ENCODE assay signal across 16 cellular contexts in genomic region chr15:33026614-33027013, GRCh38.
DNase-seq lines count a peak whose midpoint lies in the region; ATAC-seq and TF ChIP-seq lines count a peak whose summit lies in the region.
"Had no signal": no experiment of that assay in that cellular context is flagged by ENCODE, and none has a peak within 500 bp of the region (broad histone marks: within the 10 kb centered on the region; RNA-seq: fewer than 3 reads in every experiment).

No MANE protein-coding gene starts in this region.

- H3K9me3 ChIP-seq in body of pancreas (no peaks in the 10 kb centered on the region), lung (ENCODE audit: control insufficient read depth in 2 of 2, insufficient read depth in 1 of 2, low read length in 1 of 2) (no peaks in the 10 kb centered on the region), upper lobe of left lung (no peaks in the 10 kb centered on the region), GM23248 (ENCODE audit: low read depth) (no peaks in the 10 kb centered on the region)

- H3K27ac ChIP-seq in body of pancreas (peak overlapping the region in 2 of 4 donors; percentile 2 to 41), lung (ENCODE audit: low read depth in 1 of 2, low read length in 1 of 2) (peak overlapping the region in 1 of 2 donors; percentile 14), upper lobe of left lung (peak overlapping the region in 2 of 4 donors; percentile 11 to 57), GM23248 (no peak overlapping the region)
- H3K27ac ChIP-seq: coronary artery had no signal

- H3K27me3 ChIP-seq in body of pancreas (no peaks in the 10 kb centered on the region), lung (ENCODE audit: control insufficient read depth, insufficient read depth) (no peaks in the 10 kb centered on the region), upper lobe of left lung (no peaks in the 10 kb centered on the region), GM23248 (replicated peaks; ENCODE audit: insufficient read depth) (no peaks in the 10 kb centered on the region)

- H3K4me1 ChIP-seq in body of pancreas (peaks cover 20% of the 10 kb centered on the region), lung (ENCODE audit: control insufficient read depth in 2 of 2, insufficient read depth in 2 of 2, low read length in 2 of 2) (peaks cover 0 to 1% of the 10 kb centered on the region in 2 donors), upper lobe of left lung (peaks cover 3 to 23% (median 17%) of the 10 kb centered on the region in 4 donors), GM23248 (ENCODE audit: insufficient read depth) (peaks cover 16% of the 10 kb centered on the region)

- TF ChIP-seq CTCF in body of pancreas (IDR thresholded peaks at IDR 0.05) (no peak), lung (IDR thresholded peaks at IDR 0.05; ENCODE audit: control extremely low read depth, extremely low read depth) (no peak), upper lobe of left lung (IDR thresholded peaks at IDR 0.05) (no peak), GM13976 (IDR thresholded peaks at IDR 0.05; ENCODE audit: borderline replicate concordance, control extremely low read depth, extremely low read depth, insufficient read depth, missing control alignments) (no peak)

- ATAC-seq in Right ventricle myocardium inferior (peak; percentile 60), body of pancreas (peak; percentile 58), lung (ENCODE audit: insufficient read depth, low FRiP score) (peak; percentile 53), upper lobe of left lung (ENCODE audit: low FRiP score in 2 of 2) (peak; percentile 35 to 80)
- ATAC-seq: activated T-cell treated with anti-CD3 and anti-CD28 coated beads, Interleukin-2, amount 50 U/mL, for 4 hours; SK-N-SH treated with all-trans-retinoic acid at 6 μM for 48 hours had no signal

- WGBS in body of pancreas, 2 donors: 3 to 9% methylated on average over 2 of the region's 2 CpGs
- 38 to 47% methylated on average over 2 of the region's 2 CpGs for WGBS in lung, 2 donors
- 46 to 57% methylated on average over 2 of the region's 2 CpGs for WGBS in upper lobe of left lung, 2 donors
- WGBS in GM23248 (ENCODE audit: low coverage in 1 of 2, low lambda C conversion rate in 2 of 2, missing lambda C conversion rate in 2 of 2), 2 experiments: 27 to 38% methylated on average over 2 of the region's 2 CpGs

- no peaks in the 10 kb centered on the region for H4K20me1 ChIP-seq in GM23248 (ENCODE audit: insufficient read depth)

- H3K36me3 ChIP-seq in body of pancreas (replicated peaks in 1 of 2; ENCODE audit: insufficient read depth in 1 of 2, low read depth in 2 of 2): no peaks in the 10 kb centered on the region
- no peaks in the 10 kb centered on the region for H3K36me3 ChIP-seq in lung (ENCODE audit: control insufficient read depth in 2 of 2, insufficient read depth in 2 of 2, low read length in 2 of 2)
- no peaks in the 10 kb centered on the region for H3K36me3 ChIP-seq in upper lobe of left lung
- H3K36me3 ChIP-seq in GM23248 (ENCODE audit: low read depth): no peaks in the 10 kb centered on the region

- no peak overlapping the region for H3K9ac ChIP-seq in GM23248

- H3F3A ChIP-seq in GM23248 (ENCODE audit: insufficient read depth): peaks cover 9% of the 10 kb centered on the region; the same call in 1 of the 2 replicates

- TF ChIP-seq POLR2A in body of pancreas (IDR thresholded peaks at IDR 0.05) (no peak), upper lobe of left lung (IDR thresholded peaks at IDR 0.05) (no peak)

- no peak overlapping the region for H3K4me3 ChIP-seq in body of pancreas
- H3K4me3 ChIP-seq in lung: no peak overlapping the region
- H3K4me3 ChIP-seq in upper lobe of left lung: no peak overlapping the region
- no peak overlapping the region for H3K4me3 ChIP-seq in GM23248
- H3K4me3 ChIP-seq: coronary artery had no signal

- no peaks in the 10 kb centered on the region for H3K79me2 ChIP-seq in GM23248 (ENCODE audit: insufficient read depth)

- H3K9me2 ChIP-seq in GM23248 (ENCODE audit: insufficient read depth): no peaks in the 10 kb centered on the region

- DNase-seq in Right ventricle myocardium inferior (ENCODE audit: missing footprints) (no peak), cardiac septum (ENCODE audit: low spot score) (no peak), body of pancreas (peak in 3 of 4 donors; percentile 26 to 53 (median 44)), lung (ENCODE audit: low spot score) (peak; percentile 71), upper lobe of left lung (peak in 1 of 2 donors; percentile 78), GM13976 (ENCODE audit: low spot score) (no peak), GM23248 (no peak), SIG-M5 (lab: John Stamatoyannopoulos, UW) (no peak)
- DNase-seq: activated CD4-positive, CD25-positive, alpha-beta regulatory T cell treated with anti-CD3 and anti-CD28 coated beads, Interleukin-2, amount 50 U/mL, for 72 hours; activated T-cell treated with anti-CD3 and anti-CD28 coated beads, Interleukin-2, amount 50 U/mL, for 4 hours; CD4-positive, alpha-beta T cell; KBM-7; MV-4-11; NCI-H2029 treated with DMSO at 0.1 percent for 48 hours had no signal

- peak in 1 of 4 donors; percentile 68 for TF ChIP-seq EP300 in upper lobe of left lung (IDR thresholded peaks at IDR 0.05)

- H2AFZ ChIP-seq in GM23248: no peak overlapping the region

- H3K4me2 ChIP-seq in GM23248 (ENCODE audit: unreplicated experiment): no peak overlapping the region

- in situ Hi-C loops in GM13976 (cut with MboI; ENCODE audit: low sequenced_read_pairs, unreplicated experiment) (no loop called here), GM23248 (cut with MboI) (no loop called here)

- intact Hi-C loops in Right ventricle myocardium inferior (cut with DNase I) (loop anchor here (10.0 kb wide), 1 partner anchor 168 kb away; the partner anchor contains the start of gene FMN1), cardiac septum (cut with DNase I) (no loop called here), body of pancreas (cut with DNase I) (no loop called here)

Comparison
In these comparisons a context has a peak if more than half of its experiments do, and no peak if none do; other contexts are left out.
1. DNase-seq: peak in body of pancreas (3 of 4) and lung (single experiment); none in Right ventricle myocardium inferior (single experiment), cardiac septum (single experiment), GM13976 (single experiment), GM23248 (single experiment) and SIG-M5 (single experiment).
2. Peak in every context shown above with its lines, with median percentiles within 50 percentile points of each other: ATAC-seq.